8 cellular contexts compared by ENCODE assay signal in genomic region chr6:142232206-142233044, GRCh38.
DNase-seq lines count a peak whose midpoint lies in the region; ATAC-seq and TF ChIP-seq lines count a peak whose summit lies in the region.
"Not testable (repeated sequence)": the region's sequence is repeated elsewhere in the genome, so short reads cannot be mapped to it uniquely, and the experiment has no call there.

No MANE protein-coding gene starts in this region.

- not testable (repeated sequence) for H3K4me2 ChIP-seq in neural cell (ENCODE audit: low read length)

- not testable (repeated sequence) for H4K20me1 ChIP-seq in neural cell (ENCODE audit: insufficient read depth)

- H3K79me2 ChIP-seq in neural cell (replicated peaks; ENCODE audit: insufficient read depth, low read length): not testable (repeated sequence)

- not testable (repeated sequence) for H3F3A ChIP-seq in neural cell (ENCODE audit: insufficient read depth, low read length, poor library complexity, severe bottlenecking)

- TF ChIP-seq RAD21 in neural cell (conservative IDR thresholded peaks at IDR 0.05): peak; percentile 41

- H3K27me3 ChIP-seq in neural cell (ENCODE audit: insufficient read depth, low read depth, low read length): not testable (repeated sequence)

- H3K9me3 ChIP-seq in neural cell (ENCODE audit: low read length): not testable (repeated sequence)

- H3K4me3 ChIP-seq in WI38 (ENCODE audit: low read depth, low read length); neural cell (ENCODE audit: low read length): not testable (repeated sequence)

- not testable (repeated sequence) for H3K27ac Mint-ChIP-seq in activated naive CD4-positive, alpha-beta T cell treated with anti-CD3 and anti-CD28 coated beads, Interleukin-2, amount 50 U/mL, for 72 hours

- DNase-seq in ELF-1 (ENCODE audit: low read depth, low spot score): peak; percentile 91
- peak; percentile 4 for DNase-seq in NCI-H345 treated with DMSO at 0.1 percent for 48 hours (lab: John Stamatoyannopoulos, UW; ENCODE audit: unreplicated experiment)
- peak in 1 of 2 donors; percentile 17 for DNase-seq in activated naive CD4-positive, alpha-beta T cell treated with anti-CD3 and anti-CD28 coated beads, Interleukin-2, amount 50 U/mL, for 72 hours (ENCODE audit: low spot score in 2 of 2)
- peak; percentile 77 for DNase-seq in glomerular visceral epithelial cell (ENCODE audit: extremely low spot score)
- peak; percentile 11 to 67 (median 42) for DNase-seq in stimulated activated naive CD4-positive, alpha-beta T cell (lab: John Stamatoyannopoulos, UW)

- H3K9me2 ChIP-seq in neural cell (ENCODE audit: insufficient read depth, low read length): not testable (repeated sequence)

- not testable (repeated sequence) for H3K36me3 Mint-ChIP-seq in activated naive CD4-positive, alpha-beta T cell treated with anti-CD3 and anti-CD28 coated beads, Interleukin-2, amount 50 U/mL, for 72 hours

- H3K36me3 ChIP-seq in neural cell (ENCODE audit: insufficient read depth, low read length): not testable (repeated sequence)

- ATAC-seq in HG02938 (IDR thresholded peaks at IDR 0.05; ENCODE audit: unreplicated experiment): peak; percentile 68
- ATAC-seq in activated naive CD4-positive, alpha-beta T cell treated with anti-CD3 and anti-CD28 coated beads, Interleukin-2, amount 50 U/mL, for 72 hours: peak; percentile 28 to 67

- not testable (repeated sequence) for H3K9me3 Mint-ChIP-seq in activated naive CD4-positive, alpha-beta T cell treated with anti-CD3 and anti-CD28 coated beads, Interleukin-2, amount 50 U/mL, for 72 hours

- H3K27ac ChIP-seq in neural cell (ENCODE audit: low read length): not testable (repeated sequence)

- TF ChIP-seq EP300 in neural cell (conservative IDR thresholded peaks at IDR 0.05; ENCODE audit: poor library complexity, severe bottlenecking): not testable (repeated sequence)

- H3K9ac ChIP-seq in neural cell (ENCODE audit: low read length): not testable (repeated sequence)

- not testable (repeated sequence) for H2AFZ ChIP-seq in neural cell (ENCODE audit: low read depth, low read length)

- peak; percentile 18; the same call in 1 of the 2 replicates for TF ChIP-seq CTCF in WI38 (IDR thresholded peaks at IDR 0.05; ENCODE audit: low read depth, low read length)
- peak; percentile 69 for TF ChIP-seq CTCF in neural cell (IDR thresholded peaks at IDR 0.05; ENCODE audit: poor library complexity, severe bottlenecking)

TF ChIP-seq in neural cell, 6 proteins besides CTCF, POLR2A, EP300 and RAD21:
- TF ChIP-seq SMC3 (conservative IDR thresholded peaks at IDR 0.05; ENCODE audit: poor library complexity): peak; percentile 23
TF ChIP-seq in neural cell: peak in this region for 1; not testable (repeated sequence) for 5.
